ENCODE assay signal across 1 cellular context in genomic region chr1:226125831-226126230, GRCh38.
TF ChIP-seq lines count a peak whose summit lies in the region.

No MANE protein-coding gene starts in this region.

TF ChIP-seq in GM23338, 12 proteins besides CTCF, POLR2A, EP300 and RAD21 (continued from another document):
- TF ChIP-seq NANOG (IDR thresholded peaks at IDR 0.05; ENCODE audit: borderline replicate concordance) (no peak), EZH2 (IDR thresholded peaks at IDR 0.05; ENCODE audit: low read depth, unreplicated experiment) (no peak), ZNF462 (CRISPR knock-in tag; IDR thresholded peaks at IDR 0.05) (no peak)
TF ChIP-seq in GM23338: peak in this region for 0.
